In genomic region chr20:59222239-59222981, GRCh38 we compare ENCODE assay signal across 8 cellular contexts. TPM values are rescaled to one million over a fixed set of nuclear protein-coding genes. Genes with fewer than 3 reads are reported as not detected.
DNase-seq lines count a peak whose midpoint lies in the region; ATAC-seq and TF ChIP-seq lines count a peak whose summit lies in the region.

No MANE protein-coding gene starts in this region.

- peak; percentile 78 for ATAC-seq in HG02884 (IDR thresholded peaks at IDR 0.05; ENCODE audit: unreplicated experiment)
- peak; percentile 95 for ATAC-seq in activated CD4-positive, alpha-beta T cell treated with anti-CD3 and anti-CD28 coated beads for 36 hours
- ATAC-seq in GM19397 (IDR thresholded peaks at IDR 0.05; ENCODE audit: unreplicated experiment): no peak

- POLR2A ChIA-PET in activated CD4-positive, alpha-beta T cell treated with anti-CD3 and anti-CD28 coated beads for 36 hours (lab: Charles Lee): interaction anchor here (0.6 to 1.4 kb wide), 3 partner anchors 100 to 191 kb away, joined by 3 to 4 read pairs (median 4); partner anchors contain the start of gene ATP5F1E

- CTCF ChIA-PET in activated CD4-positive, alpha-beta T cell treated with anti-CD3 and anti-CD28 coated beads for 36 hours (lab: Charles Lee): interaction anchor here (0.7 to 4.4 kb wide), 31 partner anchors 9 to 741 kb away, joined by 3 to 36 read pairs (median 3); partner anchors contain the start of gene ATP5F1E

- intact Hi-C loops in activated CD4-positive, alpha-beta T cell treated with anti-CD3 and anti-CD28 coated beads for 36 hours (cut with DNase I, micrococcal nuclease): loop anchor here (1.0 to 5.0 kb wide), 6 partner anchors 134 to 572 kb away; partner anchors contain the start of gene ATP5F1E (in 1 of the 2)

- peak overlapping the region; percentile 81 for H3K27ac Mint-ChIP-seq in activated CD4-positive, alpha-beta T cell treated with anti-CD3 and anti-CD28 coated beads for 36 hours
- H3K27ac Mint-ChIP-seq in chondrocyte (ENCODE audit: unreplicated experiment): no peak overlapping the region

- peak; percentile 81 for DNase-seq in NCI-H2171 treated with DMSO at 0.1 percent for 48 hours (lab: John Stamatoyannopoulos, UW)
- peak; percentile 91 for DNase-seq in activated CD4-positive, alpha-beta T cell treated with anti-CD3 and anti-CD28 coated beads for 36 hours
- peak; percentile 94 for DNase-seq in chondrocyte (ENCODE audit: low spot score)
- DNase-seq in kidney tubule cell (ENCODE audit: low spot score): peak; percentile 70
- DNase-seq in stimulated activated CD4-positive, alpha-beta T cell treated with anti-CD3 and anti-CD28 coated beads, Interleukin-15, amount 100 ng/mL, for 48 hours (ENCODE audit: low read depth in 2 of 2): peak; percentile 62 to 78

- H3K4me1 Mint-ChIP-seq in activated CD4-positive, alpha-beta T cell treated with anti-CD3 and anti-CD28 coated beads for 36 hours: peaks cover 31% of the 10 kb centered on the region
- peaks cover 23% of the 10 kb centered on the region for H3K4me1 Mint-ChIP-seq in chondrocyte (ENCODE audit: low read depth)

- H3K27me3 Mint-ChIP-seq in activated CD4-positive, alpha-beta T cell treated with anti-CD3 and anti-CD28 coated beads for 36 hours: no peaks in the 10 kb centered on the region
- H3K27me3 Mint-ChIP-seq in chondrocyte (ENCODE audit: low read depth): peaks cover 31% of the 10 kb centered on the region

- no peaks in the 10 kb centered on the region for H3K9me3 Mint-ChIP-seq in activated CD4-positive, alpha-beta T cell treated with anti-CD3 and anti-CD28 coated beads for 36 hours (ENCODE audit: low read depth)
- H3K9me3 Mint-ChIP-seq in chondrocyte (ENCODE audit: low read depth): no peaks in the 10 kb centered on the region

- TF ChIP-seq CTCF in GM12801 (IDR thresholded peaks at IDR 0.05; ENCODE audit: extremely low read depth, insufficient read length): peak; percentile 23
- TF ChIP-seq CTCF in chondrocyte (IDR thresholded peaks at IDR 0.05): peak; percentile 99

- peaks cover 3% of the 10 kb centered on the region for H3K36me3 Mint-ChIP-seq in activated CD4-positive, alpha-beta T cell treated with anti-CD3 and anti-CD28 coated beads for 36 hours (ENCODE audit: low read depth)
- H3K36me3 Mint-ChIP-seq in chondrocyte (ENCODE audit: low read depth): no peaks in the 10 kb centered on the region

- H3K4me3 Mint-ChIP-seq in activated CD4-positive, alpha-beta T cell treated with anti-CD3 and anti-CD28 coated beads for 36 hours: peak overlapping the region; percentile 65
- H3K4me3 Mint-ChIP-seq in chondrocyte (ENCODE audit: unreplicated experiment): peak overlapping the region; percentile 72

RNA-seq across cellular contexts. Expression of gene ZNF831, which starts 58.8 kb away (rescaled TPM):
- total RNA-seq in activated CD4-positive, alpha-beta T cell treated with anti-CD3 and anti-CD28 coated beads for 36 hours: 1 to 10 TPM; 7.0 to 8.6 TPM
- not detected in 3 replicates for total RNA-seq in chondrocyte
